ENCODE assay signal across 1 cellular context in the genomic region with DNA sequence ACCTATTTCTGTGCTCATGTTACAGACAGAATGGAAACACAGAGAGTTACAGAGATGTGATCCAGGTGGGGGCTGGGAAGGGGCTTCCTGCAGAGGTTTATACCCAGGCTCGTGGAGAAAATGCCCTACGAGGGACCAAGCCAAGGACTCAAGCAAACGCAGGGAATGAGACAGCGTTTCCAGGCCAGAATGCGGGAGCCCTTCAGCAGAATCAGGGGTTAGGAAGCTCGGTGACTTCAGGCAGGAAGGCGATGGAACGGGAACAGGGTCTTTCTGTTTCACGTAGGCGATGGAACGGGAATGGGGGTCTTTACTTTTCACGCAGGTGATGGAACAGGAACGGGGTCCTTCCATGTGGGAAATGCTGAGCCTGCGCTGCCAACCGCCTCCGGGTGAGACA.
TF ChIP-seq lines count a peak whose summit lies in the region.

No MANE protein-coding gene starts in this region.

TF ChIP-seq in IMR-90, 13 proteins besides CTCF, POLR2A, EP300 and RAD21:
- TF ChIP-seq BHLHE40 (IDR thresholded peaks at IDR 0.05; ENCODE audit: low read depth, low read length) (no peak), MAZ (IDR thresholded peaks at IDR 0.05; ENCODE audit: borderline replicate concordance, low read depth, low read length) (no peak), CHD1 (IDR thresholded peaks at IDR 0.05; ENCODE audit: low read depth, low read length) (no peak), FOS (IDR thresholded peaks at IDR 0.05; ENCODE audit: low read depth, low read length) (no peak), SMC3 (IDR thresholded peaks at IDR 0.05; ENCODE audit: low read depth, low read length) (no peak), USF2 (IDR thresholded peaks at IDR 0.05; ENCODE audit: low read depth, low read length) (no peak), NFE2L2 (IDR thresholded peaks at IDR 0.05; ENCODE audit: low read depth, low read length) (no peak), CEBPB (IDR thresholded peaks at IDR 0.05; ENCODE audit: low read depth, low read length) (no peak), MAFK (IDR thresholded peaks at IDR 0.05; ENCODE audit: low read depth, low read length) (no peak), RFX5 (IDR thresholded peaks at IDR 0.05; ENCODE audit: low read depth, low read length) (no peak), MXI1 (IDR thresholded peaks at IDR 0.05; ENCODE audit: borderline replicate concordance, low read depth, low read length) (no peak)
- TF ChIP-seq, protein P1, sequence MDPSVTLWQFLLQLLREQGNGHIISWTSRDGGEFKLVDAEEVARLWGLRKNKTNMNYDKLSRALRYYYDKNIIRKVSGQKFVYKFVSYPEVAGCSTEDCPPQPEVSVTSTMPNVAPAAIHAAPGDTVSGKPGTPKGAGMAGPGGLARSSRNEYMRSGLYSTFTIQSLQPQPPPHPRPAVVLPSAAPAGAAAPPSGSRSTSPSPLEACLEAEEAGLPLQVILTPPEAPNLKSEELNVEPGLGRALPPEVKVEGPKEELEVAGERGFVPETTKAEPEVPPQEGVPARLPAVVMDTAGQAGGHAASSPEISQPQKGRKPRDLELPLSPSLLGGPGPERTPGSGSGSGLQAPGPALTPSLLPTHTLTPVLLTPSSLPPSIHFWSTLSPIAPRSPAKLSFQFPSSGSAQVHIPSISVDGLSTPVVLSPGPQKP (IDR thresholded peaks at IDR 0.05; ENCODE audit: borderline replicate concordance, low read depth, low read length), result no peak
